ENCODE assay signal across 22 cellular contexts in genomic region chr9:105887679-105888078, GRCh38.
DNase-seq lines count a peak whose midpoint lies in the region; ATAC-seq and FAIRE-seq lines count a peak whose summit lies in the region.
"Had no signal": no experiment of that assay in that cellular context is flagged by ENCODE, and none has a peak within 500 bp of the region (broad histone marks: within the 10 kb centered on the region; RNA-seq: fewer than 3 reads in every experiment).

No MANE protein-coding gene starts in this region.

- H3K36me3 Mint-ChIP-seq in activated naive CD4-positive, alpha-beta T cell treated with anti-CD3 and anti-CD28 coated beads, Interleukin-2, amount 10 ng/mL, durations not matched to agents 7 days and 5 days: no peaks in the 10 kb centered on the region
- H3K36me3 Mint-ChIP-seq: activated CD4-positive, alpha-beta memory T cell treated with anti-CD3 and anti-CD28 coated beads for 36 hours; CD8-positive, alpha-beta T cell had no signal

- H3K27me3 Mint-ChIP-seq in activated naive CD4-positive, alpha-beta T cell treated with anti-CD3 and anti-CD28 coated beads, Interleukin-2, amount 10 ng/mL, durations not matched to agents 7 days and 5 days: peaks cover 13% of the 10 kb centered on the region
- H3K27me3 Mint-ChIP-seq: activated CD4-positive, alpha-beta memory T cell treated with anti-CD3 and anti-CD28 coated beads for 36 hours had no signal

- FAIRE-seq in GM19239 (lab: Jason Lieb, UNC): no peak
- FAIRE-seq: kidney had no signal

- H3K4me1 Mint-ChIP-seq in activated naive CD4-positive, alpha-beta T cell treated with anti-CD3 and anti-CD28 coated beads, Interleukin-2, amount 10 ng/mL, durations not matched to agents 7 days and 5 days: peaks cover 27% of the 10 kb centered on the region

- ATAC-seq in GM21528 (IDR thresholded peaks at IDR 0.05; ENCODE audit: low FRiP score, unreplicated experiment): no peak
- ATAC-seq: CD8-positive, alpha-beta T cell; foreskin keratinocyte had no signal

- H3K9me3 Mint-ChIP-seq in activated naive CD4-positive, alpha-beta T cell treated with anti-CD3 and anti-CD28 coated beads, Interleukin-2, amount 10 ng/mL, durations not matched to agents 7 days and 5 days: no peaks in the 10 kb centered on the region
- H3K9me3 Mint-ChIP-seq: activated CD4-positive, alpha-beta memory T cell treated with anti-CD3 and anti-CD28 coated beads for 36 hours; CD8-positive, alpha-beta T cell; stimulated activated naive CD8-positive, alpha-beta T cell treated with anti-CD3 and anti-CD28 coated beads, Interleukin-15, Interleukin-2, amounts not matched to agents 100 ng/mL and 50 ng/mL, for 24 hours; T-helper 1 cell treated with Interleukin-12 subunit alpha and Interleukin-12 subunit beta and Interleukin-4 antibody, amounts not matched to agents 30 μg/mL and 1 μg/mL, for 36 hours had no signal

- H3K4me3 Mint-ChIP-seq in activated naive CD4-positive, alpha-beta T cell treated with anti-CD3 and anti-CD28 coated beads, Interleukin-2, amount 10 ng/mL, durations not matched to agents 7 days and 5 days: no peak overlapping the region
- H3K4me3 Mint-ChIP-seq: activated CD4-positive, alpha-beta memory T cell treated with anti-CD3 and anti-CD28 coated beads for 36 hours; CD8-positive, alpha-beta T cell; stimulated activated naive CD8-positive, alpha-beta T cell treated with anti-CD3 and anti-CD28 coated beads, Interleukin-15, Interleukin-2, amounts not matched to agents 100 ng/mL and 50 ng/mL, for 24 hours; T-helper 1 cell treated with Interleukin-12 subunit alpha and Interleukin-12 subunit beta and Interleukin-4 antibody, amounts not matched to agents 30 μg/mL and 1 μg/mL, for 36 hours had no signal

- DNase-seq in activated naive CD4-positive, alpha-beta T cell treated with anti-CD3 and anti-CD28 coated beads, Interleukin-2, amount 10 ng/mL, durations not matched to agents 7 days and 5 days: peak; percentile 22
- no peak for DNase-seq in activated naive CD4-positive, alpha-beta T cell (lab: John Stamatoyannopoulos, UW)
- peak; percentile 65 to 68 for DNase-seq in Kasumi-1 (lab: John Stamatoyannopoulos, UW)
- peak; percentile 30 for DNase-seq in UCSD-AML1 (lab: John Stamatoyannopoulos, UW; ENCODE audit: unreplicated experiment)
- no peak for DNase-seq in GM03348 (ENCODE audit: low spot score)
- no peak for DNase-seq in GM19239 (ENCODE audit: insufficient read length, low spot score)
- DNase-seq: activated CD4-positive, alpha-beta memory T cell treated with anti-CD3 and anti-CD28 coated beads for 36 hours; activated T-cell treated with anti-CD3 and anti-CD28 coated beads, Interleukin-2, amount 50 U/mL, for 1 hour; caudate nucleus; CD8-positive, alpha-beta T cell; foreskin keratinocyte; H7; hypothalamus; kidney; mammary epithelial cell; retina; spleen; stimulated activated CD4-positive, alpha-beta T cell treated with anti-CD3 and anti-CD28 coated beads, Interleukin-4, amount 100 ng/mL, for 24 hours; transverse colon had no signal

- CTCF ChIA-PET in activated naive CD4-positive, alpha-beta T cell treated with anti-CD3 and anti-CD28 coated beads, Interleukin-2, amount 10 ng/mL, durations not matched to agents 7 days and 5 days (lab: Charles Lee): no interaction called here

- H3K27ac Mint-ChIP-seq in activated naive CD4-positive, alpha-beta T cell treated with anti-CD3 and anti-CD28 coated beads, Interleukin-2, amount 10 ng/mL, durations not matched to agents 7 days and 5 days: no peak overlapping the region
- H3K27ac Mint-ChIP-seq: activated CD4-positive, alpha-beta memory T cell treated with anti-CD3 and anti-CD28 coated beads for 36 hours; CD8-positive, alpha-beta T cell; stimulated activated naive CD8-positive, alpha-beta T cell treated with anti-CD3 and anti-CD28 coated beads, Interleukin-15, Interleukin-2, amounts not matched to agents 100 ng/mL and 50 ng/mL, for 24 hours; T-helper 1 cell treated with Interleukin-12 subunit alpha and Interleukin-12 subunit beta and Interleukin-4 antibody, amounts not matched to agents 30 μg/mL and 1 μg/mL, for 36 hours had no signal

Comparison
In these comparisons a context has a peak if more than half of its experiments do, and no peak if none do; other contexts are left out.
1. DNase-seq: peak in activated naive CD4-positive, alpha-beta T cell treated with anti-CD3 and anti-CD28 coated beads, Interleukin-2, amount 10 ng/mL, durations not matched to agents 7 days and 5 days (single experiment), Kasumi-1 (2 of 2) and UCSD-AML1 (single experiment); none in activated naive CD4-positive, alpha-beta T cell (0 of 4), GM03348 (single experiment) and GM19239 (single experiment).